23 cellular contexts compared by ENCODE assay signal in the genomic region with DNA sequence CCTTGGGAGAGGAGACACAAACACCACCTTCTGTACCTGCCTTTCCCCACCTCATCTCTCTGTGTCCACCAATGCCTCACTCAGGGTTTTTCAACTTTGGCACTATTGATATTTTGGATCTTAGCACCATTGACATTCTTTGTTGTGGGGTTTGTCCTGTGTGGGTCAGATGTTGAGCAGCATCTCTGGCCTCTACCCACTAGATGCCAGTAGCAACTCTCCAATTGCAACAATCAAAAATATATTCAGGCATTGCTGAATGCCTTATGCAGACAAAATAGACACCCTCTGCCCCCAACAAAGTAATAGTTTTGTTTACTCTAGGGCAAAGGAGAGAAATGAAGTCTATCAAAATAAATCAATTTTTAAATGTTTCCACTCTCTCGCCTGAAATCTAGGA.
"Had no signal": no experiment of that assay in that cellular context is flagged by ENCODE, and none has a peak within 500 bp of the region (broad histone marks: within the 10 kb centered on the region; RNA-seq: fewer than 3 reads in every experiment).

No MANE protein-coding gene starts in this region.

- H3K27ac ChIP-seq: esophagus muscularis mucosa, hepatocyte, left lung, prostate gland, spleen, tibial artery had no signal

- ATAC-seq: activated CD8-positive, alpha-beta T cell treated with anti-CD3 and anti-CD28 coated beads, Interleukin-2, amount 10 ng/mL, durations not matched to agents 7 days and 5 days; activated naive CD8-positive, alpha-beta T cell treated with anti-CD3 and anti-CD28 coated beads, Interleukin-2, amount 50 U/mL, for 24 hours; left lung; natural killer cell; stimulated activated naive CD8-positive, alpha-beta T cell treated with anti-CD3 and anti-CD28 coated beads, Interleukin-15, Interleukin-2, amounts not matched to agents 100 U/mL and 50 U/mL, for 24 hours had no signal

- H3K4me2 ChIP-seq: hepatocyte had no signal

- H3K27ac Mint-ChIP-seq: activated CD8-positive, alpha-beta T cell treated with anti-CD3 and anti-CD28 coated beads, Interleukin-2, amount 10 ng/mL, durations not matched to agents 7 days and 5 days; activated naive CD8-positive, alpha-beta T cell treated with anti-CD3 and anti-CD28 coated beads, Interleukin-2, amount 50 U/mL, for 24 hours; activated T-helper 1 cell treated with anti-CD3 and anti-CD28 coated beads, Interleukin-12 subunit alpha, Interleukin-12 subunit beta, Interleukin-2, Interleukin-4 antibody, amounts not matched to agents 30 ng/mL and 10 ng/mL and 1 ng/mL, durations not matched to agents 14 hours and 24 hours and 36 hours; immature natural killer cell; natural killer cell had no signal

- DNase-seq: activated CD4-positive, alpha-beta T cell treated with anti-CD3 and anti-CD28 coated beads for 1 hour; activated CD4-positive, alpha-beta T cell treated with anti-CD3 and anti-CD28 coated beads, Interleukin-2, amount 50 U/mL, for 1 hour; activated CD8-positive, alpha-beta T cell treated with anti-CD3 and anti-CD28 coated beads, Interleukin-2, amount 10 ng/mL, durations not matched to agents 7 days and 5 days; activated gamma-delta T cell; activated naive CD4-positive, alpha-beta T cell treated with anti-CD3 and anti-CD28 coated beads, Interleukin-2, amount 50 U/mL, for 16 hours; activated naive CD8-positive, alpha-beta T cell treated with anti-CD3 and anti-CD28 coated beads, Interleukin-2, amount 50 U/mL, for 24 hours; aorta; caudate nucleus; effector memory CD4-positive, alpha-beta T cell; immature natural killer cell; left lung; midbrain; natural killer cell; spleen; stimulated activated CD4-positive, alpha-beta T cell treated with anti-CD3 and anti-CD28 coated beads, Interleukin-4, amount 100 ng/mL, for 24 hours; stimulated activated naive CD8-positive, alpha-beta T cell treated with anti-CD3 and anti-CD28 coated beads, Interleukin-15, Interleukin-2, amounts not matched to agents 100 U/mL and 50 U/mL, for 24 hours; T-helper 9 cell; tibial artery had no signal

- H2AFZ ChIP-seq: hepatocyte had no signal

- H3K36me3 ChIP-seq: esophagus muscularis mucosa, left lung, prostate gland, spleen, tibial artery had no signal

- H3K9me3 ChIP-seq: prostate gland, tibial artery had no signal

- H3K27me3 Mint-ChIP-seq: activated naive CD8-positive, alpha-beta T cell treated with anti-CD3 and anti-CD28 coated beads, Interleukin-2, amount 50 U/mL, for 24 hours had no signal

- H3K4me3 ChIP-seq: esophagus muscularis mucosa, hepatocyte, left lung, prostate gland, spleen, tibial artery had no signal

- H3K79me2 ChIP-seq: hepatocyte had no signal

- H3K4me1 Mint-ChIP-seq: activated naive CD8-positive, alpha-beta T cell treated with anti-CD3 and anti-CD28 coated beads, Interleukin-2, amount 50 U/mL, for 24 hours; brain; immature natural killer cell; natural killer cell had no signal

- H3K27me3 ChIP-seq: esophagus muscularis mucosa, hepatocyte, left lung, spleen, tibial artery had no signal

- H3K36me3 Mint-ChIP-seq: brain, natural killer cell had no signal

- H3K4me1 ChIP-seq: esophagus muscularis mucosa, left lung, prostate gland, spleen had no signal

- H3K4me3 Mint-ChIP-seq: activated CD8-positive, alpha-beta T cell treated with anti-CD3 and anti-CD28 coated beads, Interleukin-2, amount 10 ng/mL, durations not matched to agents 7 days and 5 days; activated naive CD8-positive, alpha-beta T cell treated with anti-CD3 and anti-CD28 coated beads, Interleukin-2, amount 50 U/mL, for 24 hours; activated T-helper 1 cell treated with anti-CD3 and anti-CD28 coated beads, Interleukin-12 subunit alpha, Interleukin-12 subunit beta, Interleukin-2, Interleukin-4 antibody, amounts not matched to agents 30 ng/mL and 10 ng/mL and 1 ng/mL, durations not matched to agents 14 hours and 24 hours and 36 hours; brain; immature natural killer cell; natural killer cell had no signal
